9 cellular contexts compared by ENCODE assay signal in genomic region chr11:122020902-122021301, GRCh38.
A peak's percentile ranks its signal among the peaks of the same experiment; 100 is the strongest.
DNase-seq lines count a peak whose midpoint lies in the region; ATAC-seq and TF ChIP-seq lines count a peak whose summit lies in the region.
"Had no signal": no experiment of that assay in that cellular context is flagged by ENCODE, and none has a peak within 500 bp of the region (broad histone marks: within the 10 kb centered on the region; RNA-seq: fewer than 3 reads in every experiment).

No MANE protein-coding gene starts in this region.

- ATAC-seq in HG02973 (IDR thresholded peaks at IDR 0.05; ENCODE audit: unreplicated experiment) (no peak), omental fat pad (ENCODE audit: low FRiP score) (no peak)

- no peaks in the 10 kb centered on the region for H3K9me3 Mint-ChIP-seq in brain
- H3K9me3 Mint-ChIP-seq in mesothelial cell of epicardium, result no peaks in the 10 kb centered on the region

- H3K27ac Mint-ChIP-seq in brain (peak overlapping the region in 1 of 5 experiments; percentile 36), mesothelial cell of epicardium (no peak overlapping the region)

- POLR2A ChIA-PET in BJ (lab: Charles Lee), result no interaction called here

- H3K36me3 Mint-ChIP-seq in brain (no peaks in the 10 kb centered on the region), mesothelial cell of epicardium (no peaks in the 10 kb centered on the region)

- H3K4me3 Mint-ChIP-seq in brain, result no peak overlapping the region
- no peak overlapping the region for H3K4me3 Mint-ChIP-seq in mesothelial cell of epicardium

- DNase-seq in BJ (ENCODE audit: low read depth), result no peak
- DNase-seq in mesothelial cell of epicardium (ENCODE audit: low spot score in 2 of 2, unreplicated experiment in 2 of 2), result no peak
- no peak for DNase-seq in NCI-H748 treated with DMSO at 0.1 percent for 48 hours (lab: John Stamatoyannopoulos, UW)
- DNase-seq in stimulated activated CD8-positive, alpha-beta memory T cell treated with anti-CD3 and anti-CD28 coated beads, Interleukin-4, amount 100 ng/mL, for 48 hours, result no peak
- no peak for DNase-seq in omental fat pad (ENCODE audit: low spot score)
- DNase-seq: activated CD8-positive, alpha-beta memory T cell treated with anti-CD3 and anti-CD28 coated beads for 24 hours had no signal

- H3K4me1 Mint-ChIP-seq in brain (peaks cover 39% of the 10 kb centered on the region), mesothelial cell of epicardium (no peaks in the 10 kb centered on the region)

- TF ChIP-seq CTCF in BJ (IDR thresholded peaks at IDR 0.05; ENCODE audit: insufficient read depth, low read depth, low read length), result peak; percentile 47
- TF ChIP-seq CTCF in LNCAP (IDR thresholded peaks at IDR 0.05), result 0 out of 2 replicates have a peak, but pooled peaks have one; percentile 7
- peak; percentile 42 to 61 for TF ChIP-seq CTCF in brain (conservative IDR thresholded peaks at IDR 0.05)
- peak; percentile 62 for TF ChIP-seq CTCF in mesothelial cell of epicardium (IDR thresholded peaks at IDR 0.05; ENCODE audit: unreplicated experiment)
- TF ChIP-seq CTCF in omental fat pad (IDR thresholded peaks at IDR 0.05), result no peak

- CTCF ChIA-PET in BJ (lab: Yijun Ruan, JAX), result interaction anchor here (0.9 to 1.4 kb wide), 4 partner anchors 18 to 183 kb away, joined by 3 read pairs; no protein-coding TSS in a partner anchor

- H3K27me3 ChIP-seq in BJ (ENCODE audit: control insufficient read depth, insufficient read depth, low read length), result no peaks in the 10 kb centered on the region

- H3K27me3 Mint-ChIP-seq in brain, result no peaks in the 10 kb centered on the region
- no peaks in the 10 kb centered on the region for H3K27me3 Mint-ChIP-seq in mesothelial cell of epicardium (ENCODE audit: low read depth)

- no peak overlapping the region for H3K4me3 ChIP-seq in BJ (ENCODE audit: low read depth, low read length)

- H3K36me3 ChIP-seq in BJ (ENCODE audit: control insufficient read depth, insufficient read depth, low read length), result no peaks in the 10 kb centered on the region

Comparison
In these comparisons a context has a peak if more than half of its experiments do, and no peak if none do; other contexts are left out.
1. CTCF ChIP-seq: peak in BJ (single experiment), LNCAP (single experiment), brain (2 of 2) and mesothelial cell of epicardium (single experiment); none in omental fat pad (0 of 3).